8 cellular contexts compared by ENCODE assay signal in genomic region chr2:43220982-43221659, GRCh38. TPM values are rescaled to one million over a fixed set of nuclear protein-coding genes. Genes with fewer than 3 reads are reported as not detected.
DNase-seq lines count a peak whose midpoint lies in the region; ATAC-seq and TF ChIP-seq lines count a peak whose summit lies in the region.

No MANE protein-coding gene starts in this region.

- POLR2A ChIA-PET in CD4-positive, alpha-beta T cell (lab: Charles Lee) = interaction anchor here (1.1 to 21.5 kb wide), 11 partner anchors 5 to 411 kb away, joined by 3 to 1478 read pairs (median 14); no protein-coding TSS in a partner anchor

- peaks cover 75% of the 10 kb centered on the region for H3K36me3 Mint-ChIP-seq in CD4-positive, alpha-beta T cell (ENCODE audit: low read depth)

- peak overlapping the region; percentile 89 for H3K4me2 ChIP-seq in KMS-11

- H3K4me3 ChIP-seq in KMS-11 (IDR thresholded peaks at IDR 0.05; ENCODE audit: insufficient read depth, low read depth, low read length) (no peak overlapping the region), WI38 (ENCODE audit: low read depth, low read length) (peak overlapping the region; percentile 88), endocrine pancreas (ENCODE audit: control insufficient read depth, insufficient read depth, low read length) (peak overlapping the region; percentile 62), mucosa of descending colon (no peak overlapping the region), upper lobe of left lung (peak overlapping the region in 3 of 4 donors; percentile 72 to 85 (median 82))

- WGBS in upper lobe of left lung, 2 donors = 4 to 9% methylated on average over 14 to 16 of the region's 16 CpGs

- H3K27me3 Mint-ChIP-seq in CD4-positive, alpha-beta T cell = peaks cover 19% of the 10 kb centered on the region

- no peak for TF ChIP-seq POLR2A in upper lobe of left lung (IDR thresholded peaks at IDR 0.05)

- intact Hi-C loops in CD4-positive, alpha-beta T cell (cut with DNase I, micrococcal nuclease) = loop anchor here in 1 of 2 experiments (1.0 kb wide), 1 partner anchor 87 kb away; no protein-coding TSS in a partner anchor
- intact Hi-C loops in mucosa of descending colon (cut with DNase I, micrococcal nuclease) = loop anchor here (2.0 to 10.0 kb wide), 4 partner anchors 52 to 264 kb away; no protein-coding TSS in a partner anchor

- H4K20me1 ChIP-seq in KMS-11 (ENCODE audit: insufficient read depth) = peaks cover 9% of the 10 kb centered on the region; the same call in 1 of the 2 replicates

- TF ChIP-seq EP300 in upper lobe of left lung (IDR thresholded peaks at IDR 0.05) = no peak

- no peaks in the 10 kb centered on the region for H3K27me3 ChIP-seq in CD4-positive, alpha-beta T cell (ENCODE audit: control insufficient read depth, insufficient read depth, low read length)
- H3K27me3 ChIP-seq in KMS-11 (ENCODE audit: insufficient read depth, low read depth) = no peaks in the 10 kb centered on the region
- H3K27me3 ChIP-seq in endocrine pancreas (ENCODE audit: control insufficient read depth, insufficient read depth, low read length) = no peaks in the 10 kb centered on the region
- no peaks in the 10 kb centered on the region for H3K27me3 ChIP-seq in upper lobe of left lung

- no peak overlapping the region for H2AFZ ChIP-seq in KMS-11 (ENCODE audit: low read depth)

- peaks cover 64% of the 10 kb centered on the region for H3K4me1 ChIP-seq in KMS-11 (ENCODE audit: low read depth, poor library complexity, severe bottlenecking)
- H3K4me1 ChIP-seq in endocrine pancreas (ENCODE audit: control insufficient read depth, insufficient read depth, low read length) = peaks cover 16% of the 10 kb centered on the region
- peaks cover 28% of the 10 kb centered on the region for H3K4me1 ChIP-seq in mucosa of descending colon (ENCODE audit: low read depth)
- peaks cover 52 to 74% (median 61%) of the 10 kb centered on the region in 4 donors for H3K4me1 ChIP-seq in upper lobe of left lung

- H3K9me3 ChIP-seq in CD4-positive, alpha-beta T cell (ENCODE audit: control insufficient read depth, low read length) = no peaks in the 10 kb centered on the region
- H3K9me3 ChIP-seq in endocrine pancreas (ENCODE audit: control insufficient read depth, low read length) = no peaks in the 10 kb centered on the region
- H3K9me3 ChIP-seq in mucosa of descending colon = no peaks in the 10 kb centered on the region
- no peaks in the 10 kb centered on the region for H3K9me3 ChIP-seq in upper lobe of left lung

- no peak for TF ChIP-seq CTCF in CD4-positive, alpha-beta T cell (IDR thresholded peaks at IDR 0.05)
- no peak for TF ChIP-seq CTCF in KMS-11 (conservative IDR thresholded peaks at IDR 0.05; ENCODE audit: low read depth, low read length)
- TF ChIP-seq CTCF in WI38 (IDR thresholded peaks at IDR 0.05; ENCODE audit: low read depth, low read length) = no peak
- no peak for TF ChIP-seq CTCF in mucosa of descending colon (IDR thresholded peaks at IDR 0.05)
- no peak for TF ChIP-seq CTCF in upper lobe of left lung (IDR thresholded peaks at IDR 0.05)

- H3K79me2 ChIP-seq in KMS-11 (ENCODE audit: insufficient read depth, low read depth) = peaks cover 52% of the 10 kb centered on the region

- peak overlapping the region; percentile 98 for H3K27ac Mint-ChIP-seq in CD4-positive, alpha-beta T cell

- no peak for ATAC-seq in CD4-positive, alpha-beta T cell (ENCODE audit: poor library complexity)
- ATAC-seq in mucosa of descending colon (peak; percentile 0), upper lobe of left lung (ENCODE audit: low FRiP score in 2 of 2) (peak in 1 of 2 donors; percentile 8), GM21576 (IDR thresholded peaks at IDR 0.05; ENCODE audit: unreplicated experiment) (no peak), GM21526 (IDR thresholded peaks at IDR 0.05; ENCODE audit: low FRiP score, unreplicated experiment) (no peak)

- DNase-seq in CD4-positive, alpha-beta T cell = peak in 8 of 10 experiments; percentile 28 to 69 (median 54)
- DNase-seq in mucosa of descending colon (peak; percentile 70 to 84 (median 75)), upper lobe of left lung (peak; percentile 50 to 60)

- no peaks in the 10 kb centered on the region for H3K9me3 Mint-ChIP-seq in CD4-positive, alpha-beta T cell

- peak overlapping the region; percentile 87 for H3K4me3 Mint-ChIP-seq in CD4-positive, alpha-beta T cell

- H3K9ac ChIP-seq in KMS-11 (peak overlapping the region; percentile 73; the same call in 1 of the 2 replicates), endocrine pancreas (ENCODE audit: control insufficient read depth, insufficient read depth, low read length) (peak overlapping the region; percentile 32)

- peak overlapping the region; percentile 92 for H3K27ac ChIP-seq in CD4-positive, alpha-beta T cell (ENCODE audit: low read depth, low read length)
- peak overlapping the region; percentile 89 for H3K27ac ChIP-seq in KMS-11
- peak overlapping the region; percentile 99 to 100 (median 99) for H3K27ac ChIP-seq in upper lobe of left lung

- H3K4me1 Mint-ChIP-seq in CD4-positive, alpha-beta T cell (ENCODE audit: low read depth) = peaks cover 57% of the 10 kb centered on the region

- H3K36me3 ChIP-seq in KMS-11 (ENCODE audit: insufficient read depth) (peaks cover 23% of the 10 kb centered on the region), endocrine pancreas (ENCODE audit: control insufficient read depth, insufficient read depth, low read length) (no peaks in the 10 kb centered on the region), mucosa of descending colon (ENCODE audit: low read depth) (peaks cover 11% of the 10 kb centered on the region), upper lobe of left lung (peaks cover 6 to 32% (median 16%) of the 10 kb centered on the region in 4 donors)

- CTCF ChIA-PET in CD4-positive, alpha-beta T cell (lab: Charles Lee) = interaction anchor here (1.6 to 13.6 kb wide), 6 partner anchors 9 to 246 kb away, joined by 3 to 303 read pairs (median 20); no protein-coding TSS in a partner anchor

RNA-seq across cellular contexts. Expression of gene ZFP36L2, which starts 5.3 kb away (rescaled TPM):
- total RNA-seq in CD4-positive, alpha-beta T cell = 1,000 to 10,000 TPM; 1,602 to 1,631 TPM
- total RNA-seq in mucosa of descending colon (100 to 1,000 TPM; 160 to 198 (median 169) TPM), upper lobe of left lung (100 to 1,000 TPM in 4 of 6 donors, 10 to 100 TPM in 2; 65.4 to 180 (median 127) TPM)

Comparison
In these comparisons a context has a peak if more than half of its experiments do, and no peak if none do; other contexts are left out.
1. H3K4me3 ChIP-seq: peak in WI38 (single experiment), endocrine pancreas (single experiment) and upper lobe of left lung (3 of 4); none in KMS-11 (single experiment) and mucosa of descending colon (single experiment).
2. RNA of gene ZFP36L2, which starts 5.3 kb away (total RNA-seq): 1,602 to 1,631 TPM in CD4-positive, alpha-beta T cell; 160 to 198 TPM in mucosa of descending colon and 65.4 to 180 TPM in upper lobe of left lung; every median in the first group is over 4 times any median in the second.
3. Peak in every context shown above with its lines, with median percentiles within 50 percentile points of each other: DNase-seq and H3K27ac ChIP-seq.